In genomic region chr6:117399126-117399525, GRCh38 we compare ENCODE assay signal across 10 cellular contexts. TPM values are rescaled to one million over a fixed set of nuclear protein-coding genes. Genes with fewer than 3 reads are reported as not detected.
"Had no signal": no experiment of that assay in that cellular context is flagged by ENCODE, and none has a peak within 500 bp of the region (broad histone marks: within the 10 kb centered on the region; RNA-seq: fewer than 3 reads in every experiment).

No MANE protein-coding gene starts in this region.

- H3K4me3 ChIP-seq: HAP-1 had no signal

- H3K9me3 ChIP-seq: HAP-1 had no signal

- H3K36me3 ChIP-seq: HAP-1 had no signal

- H3K27ac ChIP-seq: HL-60, KMS-11 had no signal

- DNase-seq: GOT3, H7, HFFc6, Karpas-422, KBM-7 had no signal

- H3K4me1 ChIP-seq: HAP-1 had no signal

RNA-seq across cellular contexts. Expression of gene ROS1, which starts 26.6 kb away (rescaled TPM):
- total RNA-seq: H7, HepG2 had no signal
- polyA plus RNA-seq: HepG2, IgD-negative memory B cell had no signal
